Comparison of ENCODE assay signal across 12 cellular contexts in the genomic region with DNA sequence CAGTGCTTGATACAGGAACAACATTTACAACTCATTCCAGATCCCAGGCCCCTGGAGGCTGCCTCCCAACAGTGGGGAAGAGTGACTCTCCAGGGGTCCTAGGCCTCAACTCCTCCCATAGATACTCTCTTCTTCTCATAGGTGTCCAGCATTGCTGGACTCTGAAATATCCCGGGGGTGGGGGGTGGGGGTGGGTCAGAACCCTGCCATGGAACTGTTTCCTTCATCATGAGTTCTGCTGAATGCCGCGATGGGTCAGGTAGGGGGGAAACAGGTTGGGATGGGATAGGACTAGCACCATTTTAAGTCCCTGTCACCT. TPM values are rescaled to one million over a fixed set of nuclear protein-coding genes. Genes with fewer than 3 reads are reported as not detected.
DNase-seq lines count a peak whose midpoint lies in the region; ATAC-seq lines count a peak whose summit lies in the region.
"Had no signal": no experiment of that assay in that cellular context is flagged by ENCODE, and none has a peak within 500 bp of the region (broad histone marks: within the 10 kb centered on the region; RNA-seq: fewer than 3 reads in every experiment).

No MANE protein-coding gene starts in this region.

- peak overlapping the region; percentile 94 for H3K27ac ChIP-seq in epithelial cell of prostate
- H3K27ac ChIP-seq: A549, brain microvascular endothelial cell had no signal

- peaks cover 67% of the 10 kb centered on the region for H3K4me1 Mint-ChIP-seq in activated CD4-positive, alpha-beta T cell treated with anti-CD3 and anti-CD28 coated beads, Interleukin-2, amount 10 ng/mL, durations not matched to agents 24 days and 14 days
- H3K4me1 Mint-ChIP-seq in T-helper 17 cell = peaks cover 48% of the 10 kb centered on the region
- H3K4me1 Mint-ChIP-seq in stimulated activated naive B cell treated with anti-CD40 and anti-IgM and Interleukin-4, amounts not matched to agents 10 μg/mL and 1 μg/mL and 100 μg/mL, for 72 hours = peaks cover 50 to 80% of the 10 kb centered on the region in 2 donors

- H3K27ac Mint-ChIP-seq in activated CD4-positive, alpha-beta T cell treated with anti-CD3 and anti-CD28 coated beads, Interleukin-2, amount 10 ng/mL, durations not matched to agents 24 days and 14 days = peak overlapping the region; percentile 94
- peak overlapping the region; percentile 99 for H3K27ac Mint-ChIP-seq in T-helper 17 cell
- peak overlapping the region; percentile 31 for H3K27ac Mint-ChIP-seq in stimulated activated naive B cell treated with anti-CD40 and anti-IgM and Interleukin-4, amounts not matched to agents 10 μg/mL and 1 μg/mL and 100 μg/mL, for 72 hours

- no peak for ATAC-seq in T-helper 17 cell
- no peak for ATAC-seq in stimulated activated naive B cell treated with anti-CD40 and anti-IgM and Interleukin-4, amounts not matched to agents 10 μg/mL and 1 μg/mL and 100 μg/mL, for 72 hours (replicated peaks)
- ATAC-seq: A549 had no signal

- peaks cover 66% of the 10 kb centered on the region for H3K36me3 Mint-ChIP-seq in activated CD4-positive, alpha-beta T cell treated with anti-CD3 and anti-CD28 coated beads, Interleukin-2, amount 10 ng/mL, durations not matched to agents 24 days and 14 days (ENCODE audit: low read depth)
- peaks cover 21% of the 10 kb centered on the region for H3K36me3 Mint-ChIP-seq in T-helper 17 cell (ENCODE audit: low read depth)
- H3K36me3 Mint-ChIP-seq in stimulated activated naive B cell treated with anti-CD40 and anti-IgM and Interleukin-4, amounts not matched to agents 10 μg/mL and 1 μg/mL and 100 μg/mL, for 72 hours = peaks cover 31 to 33% of the 10 kb centered on the region in 2 donors

- no peaks in the 10 kb centered on the region for H3K27me3 Mint-ChIP-seq in activated CD4-positive, alpha-beta T cell treated with anti-CD3 and anti-CD28 coated beads, Interleukin-2, amount 10 ng/mL, durations not matched to agents 24 days and 14 days
- H3K27me3 Mint-ChIP-seq in T-helper 17 cell = no peaks in the 10 kb centered on the region
- H3K27me3 Mint-ChIP-seq in stimulated activated naive B cell treated with anti-CD40 and anti-IgM and Interleukin-4, amounts not matched to agents 10 μg/mL and 1 μg/mL and 100 μg/mL, for 72 hours = no peaks in the 10 kb centered on the region

- intact Hi-C loops in activated CD4-positive, alpha-beta T cell treated with anti-CD3 and anti-CD28 coated beads, Interleukin-2, amount 10 ng/mL, durations not matched to agents 24 days and 14 days (cut with micrococcal nuclease) = loop anchor here (5.0 kb wide), 4 partner anchors 83 to 407 kb away; a partner anchor contains a TSS

- DNase-seq in activated CD4-positive, alpha-beta T cell treated with anti-CD3 and anti-CD28 coated beads, Interleukin-2, amount 10 ng/mL, durations not matched to agents 24 days and 14 days = no peak
- no peak for DNase-seq in activated CD4-positive, alpha-beta T cell treated with anti-CD3 and anti-CD28 coated beads for 1 hour
- DNase-seq in T-helper 17 cell (no peak), epithelial cell of prostate (ENCODE audit: low read depth, low spot score) (no peak), medulla oblongata (ENCODE audit: extremely low spot score) (no peak), NCI-H2171 (lab: John Stamatoyannopoulos, UW) (no peak), DMS 273 (lab: John Stamatoyannopoulos, UW; ENCODE audit: unreplicated experiment) (no peak)
- DNase-seq in stimulated activated naive B cell treated with anti-CD40 and anti-IgM and Interleukin-4, amounts not matched to agents 10 μg/mL and 1 μg/mL and 100 μg/mL, for 72 hours = no peak
- DNase-seq: brain microvascular endothelial cell, midbrain had no signal

- peak overlapping the region; percentile 93 for H3K4me3 Mint-ChIP-seq in activated CD4-positive, alpha-beta T cell treated with anti-CD3 and anti-CD28 coated beads, Interleukin-2, amount 10 ng/mL, durations not matched to agents 24 days and 14 days
- H3K4me3 Mint-ChIP-seq in T-helper 17 cell = peak overlapping the region; percentile 96
- H3K4me3 Mint-ChIP-seq in stimulated activated naive B cell treated with anti-CD40 and anti-IgM and Interleukin-4, amounts not matched to agents 10 μg/mL and 1 μg/mL and 100 μg/mL, for 72 hours = peak overlapping the region; percentile 25 to 49

- H3K9me3 Mint-ChIP-seq in activated CD4-positive, alpha-beta T cell treated with anti-CD3 and anti-CD28 coated beads, Interleukin-2, amount 10 ng/mL, durations not matched to agents 24 days and 14 days = no peaks in the 10 kb centered on the region
- H3K9me3 Mint-ChIP-seq in stimulated activated naive B cell treated with anti-CD40 and anti-IgM and Interleukin-4, amounts not matched to agents 10 μg/mL and 1 μg/mL and 100 μg/mL, for 72 hours = no peaks in the 10 kb centered on the region

- H3K9me3 ChIP-seq in T-helper 17 cell (ENCODE audit: control insufficient read depth, low read length, poor library complexity, severe bottlenecking) = no peaks in the 10 kb centered on the region
- H3K9me3 ChIP-seq: A549, tibial nerve had no signal

RNA-seq across cellular contexts. Expression of a gene that starts 4.2 kb away (rescaled TPM):
- total RNA-seq in activated CD4-positive, alpha-beta T cell treated with anti-CD3 and anti-CD28 coated beads, Interleukin-2, amount 10 ng/mL, durations not matched to agents 24 days and 14 days = 153 and 158 TPM in 2 replicates
- total RNA-seq in T-helper 17 cell = 100 to 1,000 TPM; 210 to 310 TPM

Comparison
In these comparisons a context has a peak if more than half of its experiments do, and no peak if none do; other contexts are left out.
1. H3K27ac Mint-ChIP-seq: peak in every context shown above with its lines; median percentile 99 in T-helper 17 cell; 94 in activated CD4-positive, alpha-beta T cell treated with anti-CD3 and anti-CD28 coated beads, Interleukin-2, amount 10 ng/mL, durations not matched to agents 24 days and 14 days; 31 in stimulated activated naive B cell treated with anti-CD40 and anti-IgM and Interleukin-4, amounts not matched to agents 10 μg/mL and 1 μg/mL and 100 μg/mL, for 72 hours.
2. H3K4me3 Mint-ChIP-seq: peak in every context shown above with its lines; median percentile 96 in T-helper 17 cell; 93 in activated CD4-positive, alpha-beta T cell treated with anti-CD3 and anti-CD28 coated beads, Interleukin-2, amount 10 ng/mL, durations not matched to agents 24 days and 14 days; 37 in stimulated activated naive B cell treated with anti-CD40 and anti-IgM and Interleukin-4, amounts not matched to agents 10 μg/mL and 1 μg/mL and 100 μg/mL, for 72 hours.